In the genomic region with DNA sequence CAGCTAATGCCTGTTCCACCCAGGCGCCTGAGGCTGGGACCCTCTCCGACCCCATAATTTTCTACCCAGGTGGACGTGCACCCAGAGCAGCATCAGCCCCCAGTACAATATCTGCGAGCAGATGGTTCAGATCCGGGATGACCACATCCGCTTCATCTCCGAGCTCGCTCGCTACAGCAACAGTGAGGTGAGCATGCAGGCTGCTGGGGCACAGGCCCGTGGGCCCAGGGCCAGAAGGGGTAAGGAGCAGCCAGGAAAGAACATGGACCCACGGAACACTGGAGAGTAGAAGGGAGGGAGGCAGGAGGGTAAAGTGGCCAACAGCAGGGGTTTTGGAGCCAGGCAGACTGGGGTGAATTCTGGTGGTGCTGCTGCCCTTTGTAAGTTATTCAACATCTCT, we compare ENCODE assay signal across 1 cellular context.
TF ChIP-seq lines count a peak whose summit lies in the region.

No MANE protein-coding gene starts in this region.

TF ChIP-seq in GM12878, 131 proteins besides CTCF, POLR2A, EP300 and RAD21:
- TF ChIP-seq EGR1 (IDR thresholded peaks at IDR 0.05; ENCODE audit: borderline replicate concordance in 1 of 2, low read depth in 2 of 2, low read length in 2 of 2) (no peak), EZH2 (IDR thresholded peaks at IDR 0.05; ENCODE audit: borderline replicate concordance, control insufficient read depth, low read depth, low read length) (no peak), RB1 (IDR thresholded peaks at IDR 0.05; ENCODE audit: borderline replicate concordance) (no peak), WRNIP1 (IDR thresholded peaks at IDR 0.05; ENCODE audit: borderline replicate concordance, low read depth, low read length) (no peak), PML (IDR thresholded peaks at IDR 0.05; ENCODE audit: low read length) (no peak), ATF7 (IDR thresholded peaks at IDR 0.05; ENCODE audit: low read depth) (no peak), ZNF207 (IDR thresholded peaks at IDR 0.05; ENCODE audit: borderline replicate concordance) (no peak), STAT1 (conservative IDR thresholded peaks at IDR 0.05) (no peak)
- TF ChIP-seq, protein P1, sequence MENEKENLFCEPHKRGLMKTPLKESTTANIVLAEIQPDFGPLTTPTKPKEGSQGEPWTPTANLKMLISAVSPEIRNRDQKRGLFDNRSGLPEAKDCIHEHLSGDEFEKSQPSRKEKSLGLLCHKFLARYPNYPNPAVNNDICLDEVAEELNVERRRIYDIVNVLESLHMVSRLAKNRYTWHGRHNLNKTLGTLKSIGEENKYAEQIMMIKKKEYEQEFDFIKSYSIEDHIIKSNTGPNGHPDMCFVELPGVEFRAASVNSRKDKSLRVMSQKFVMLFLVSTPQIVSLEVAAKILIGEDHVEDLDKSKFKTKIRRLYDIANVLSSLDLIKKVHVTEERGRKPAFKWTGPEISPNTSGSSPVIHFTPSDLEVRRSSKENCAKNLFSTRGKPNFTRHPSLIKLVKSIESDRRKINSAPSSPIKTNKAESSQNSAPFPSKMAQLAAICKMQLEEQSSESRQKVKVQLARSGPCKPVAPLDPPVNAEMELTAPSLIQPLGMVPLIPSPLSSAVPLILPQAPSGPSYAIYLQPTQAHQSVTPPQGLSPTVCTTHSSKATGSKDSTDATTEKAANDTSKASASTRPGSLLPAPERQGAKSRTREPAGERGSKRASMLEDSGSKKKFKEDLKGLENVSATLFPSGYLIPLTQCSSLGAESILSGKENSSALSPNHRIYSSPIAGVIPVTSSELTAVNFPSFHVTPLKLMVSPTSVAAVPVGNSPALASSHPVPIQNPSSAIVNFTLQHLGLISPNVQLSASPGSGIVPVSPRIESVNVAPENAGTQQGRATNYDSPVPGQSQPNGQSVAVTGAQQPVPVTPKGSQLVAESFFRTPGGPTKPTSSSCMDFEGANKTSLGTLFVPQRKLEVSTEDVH (IDR thresholded peaks at IDR 0.05; ENCODE audit: low read depth, partially characterized antibody): no peak
